In genomic region chr19:57269515-57270250, GRCh38 we compare ENCODE assay signal across 9 cellular contexts. TPM values are rescaled to one million over a fixed set of nuclear protein-coding genes. Genes with fewer than 3 reads are reported as not detected.
DNase-seq lines count a peak whose midpoint lies in the region; ATAC-seq, FAIRE-seq and TF ChIP-seq lines count a peak whose summit lies in the region.
"Had no signal": no experiment of that assay in that cellular context is flagged by ENCODE, and none has a peak within 500 bp of the region (broad histone marks: within the 10 kb centered on the region; RNA-seq: fewer than 3 reads in every experiment).

No MANE protein-coding gene starts in this region.

- ATAC-seq in HG03442 (IDR thresholded peaks at IDR 0.05; ENCODE audit: unreplicated experiment): peak; percentile 38
- ATAC-seq: pancreas had no signal

- TF ChIP-seq CTCF in bronchial epithelial cell (IDR thresholded peaks at IDR 0.05; ENCODE audit: insufficient read depth, low read length, severe bottlenecking): no peak
- no peak for TF ChIP-seq CTCF in D721Med (IDR thresholded peaks at IDR 0.05; ENCODE audit: insufficient read depth, missing control alignments)

- FAIRE-seq in bronchial epithelial cell (lab: Jason Lieb, UNC): no peak
- no peak for FAIRE-seq in D721Med (lab: Jason Lieb, UNC)
- FAIRE-seq: pancreas had no signal

- H3K36me3 ChIP-seq in bronchial epithelial cell (ENCODE audit: control insufficient read depth, insufficient read depth, low read length): peaks cover 1% of the 10 kb centered on the region
- H3K36me3 ChIP-seq: pancreas had no signal

- peak; percentile 31 for DNase-seq in DMS53 (lab: John Stamatoyannopoulos, UW)
- DNase-seq in DMS53 treated with DMSO at 0.1 percent for 48 hours (lab: John Stamatoyannopoulos, UW; ENCODE audit: unreplicated experiment): no peak
- peak; percentile 95 for DNase-seq in bronchial epithelial cell (ENCODE audit: low read depth)
- peak; percentile 89 for DNase-seq in renal cortical epithelial cell (ENCODE audit: low read depth)
- no peak for DNase-seq in activated CD8-positive, alpha-beta memory T cell treated with anti-CD3 and anti-CD28 coated beads, Interleukin-2, amount 50 U/mL, for 48 hours
- no peak for DNase-seq in D721Med (ENCODE audit: insufficient read length, low spot score)
- DNase-seq in SK-N-DZ (ENCODE audit: low spot score): no peak
- DNase-seq: pancreas had no signal

- H3K4me3 ChIP-seq in bronchial epithelial cell (ENCODE audit: low read depth, low read length): no peak overlapping the region
- H3K4me3 ChIP-seq: pancreas had no signal

- no peaks in the 10 kb centered on the region for H3K27me3 ChIP-seq in bronchial epithelial cell (ENCODE audit: control insufficient read depth, insufficient read depth, low read length)
- H3K27me3 ChIP-seq: pancreas had no signal

RNA-seq across cellular contexts. Expression of gene ZNF460, which starts 10.6 kb away (rescaled TPM):
- total RNA-seq in bronchial epithelial cell (126 and 131 TPM in 2 replicates), renal cortical epithelial cell (88.0 and 164 TPM in 2 replicates)
- 4.7 and 11.5 TPM in 2 replicates for polyA plus RNA-seq in SK-N-DZ (2014; cell fraction: cytosol; rRNA removed)
- 3.7 and 3.8 TPM in 2 replicates for polyA plus RNA-seq in SK-N-DZ (2014; cell fraction: nucleus; rRNA removed)

RNA-seq across cellular contexts. Expression of gene ZNF805, which starts 29.3 kb away (rescaled TPM):
- total RNA-seq in bronchial epithelial cell (21.9 and 27.9 TPM in 2 replicates), renal cortical epithelial cell (31.3 and 39.8 TPM in 2 replicates)
- polyA plus RNA-seq in SK-N-DZ (2014; cell fraction: cytosol; rRNA removed): 1.1 and 2.4 TPM in 2 replicates
- 0.62 and 1.9 TPM in 2 replicates for polyA plus RNA-seq in SK-N-DZ (2014; cell fraction: nucleus; rRNA removed)

RNA-seq across cellular contexts. Expression of gene AURKC, which starts 38.9 kb away (rescaled TPM):
- total RNA-seq in bronchial epithelial cell (1.3 and 1.6 TPM in 2 replicates), renal cortical epithelial cell (0.20 and 3.1 TPM in 2 replicates)
- polyA plus RNA-seq in SK-N-DZ (2014; cell fraction: cytosol; rRNA removed): not detected in 2 replicates
- 1.4 TPM in 1 of 2 replicates, not detected in the other for polyA plus RNA-seq in SK-N-DZ (2014; cell fraction: nucleus; rRNA removed)

RNA-seq across cellular contexts. Expression of gene ZNF543, which starts 50.6 kb away (rescaled TPM):
- 13.2 and 14.7 TPM in 2 replicates for total RNA-seq in bronchial epithelial cell
- total RNA-seq in renal cortical epithelial cell: 9.4 and 19.2 TPM in 2 replicates
- 4.7 and 6.2 TPM in 2 replicates for polyA plus RNA-seq in SK-N-DZ (2014; cell fraction: cytosol; rRNA removed)
- polyA plus RNA-seq in SK-N-DZ (2014; cell fraction: nucleus; rRNA removed): 3.0 and 3.5 TPM in 2 replicates

Comparison
In these comparisons a context has a peak if more than half of its experiments do, and no peak if none do; other contexts are left out.
1. DNase-seq: peak in DMS53 (single experiment), bronchial epithelial cell (single experiment) and renal cortical epithelial cell (single experiment); none in DMS53 treated with DMSO at 0.1 percent for 48 hours (single experiment), activated CD8-positive, alpha-beta memory T cell treated with anti-CD3 and anti-CD28 coated beads, Interleukin-2, amount 50 U/mL, for 48 hours (single experiment), D721Med (single experiment) and SK-N-DZ (single experiment).